ENCODE assay signal across 18 cellular contexts in the genomic region with DNA sequence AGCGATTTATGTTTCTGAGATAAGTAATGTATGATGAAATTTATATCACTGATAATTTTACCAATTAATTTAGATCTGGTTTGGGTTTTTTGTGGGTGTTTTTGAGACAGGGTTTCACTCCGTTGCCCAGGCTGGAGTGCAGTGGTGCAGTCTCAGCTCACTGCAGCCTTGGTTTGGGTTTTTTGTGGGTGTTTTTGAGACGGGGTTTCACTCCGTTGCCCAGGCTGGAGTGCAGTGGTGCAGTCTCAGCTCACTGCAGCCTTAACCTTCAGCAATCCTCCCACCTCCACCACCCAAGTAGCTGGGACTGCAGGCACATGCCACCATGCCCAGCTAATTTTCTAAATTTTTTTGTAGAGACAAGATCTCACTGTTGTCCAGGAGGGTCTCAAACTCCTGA. TPM values are rescaled to one million over a fixed set of nuclear protein-coding genes. Genes with fewer than 3 reads are reported as not detected.
DNase-seq lines count a peak whose midpoint lies in the region; ATAC-seq and TF ChIP-seq lines count a peak whose summit lies in the region.
"Had no signal": no experiment of that assay in that cellular context is flagged by ENCODE, and none has a peak within 500 bp of the region (broad histone marks: within the 10 kb centered on the region; RNA-seq: fewer than 3 reads in every experiment).

No MANE protein-coding gene starts in this region.

- H3K4me3 ChIP-seq in mucosa of descending colon, result no peak overlapping the region
- H3K4me3 ChIP-seq: left ventricle myocardium inferior, sigmoid colon had no signal

- no peak for TF ChIP-seq CTCF in mucosa of descending colon (IDR thresholded peaks at IDR 0.05)

- H3K4me1 ChIP-seq in mucosa of descending colon (ENCODE audit: low read depth), result no peaks in the 10 kb centered on the region
- H3K4me1 ChIP-seq: left ventricle myocardium inferior, sigmoid colon had no signal

- peaks cover 13% of the 10 kb centered on the region for H3K36me3 ChIP-seq in mucosa of descending colon (ENCODE audit: low read depth)

- intact Hi-C loops in mucosa of descending colon (cut with DNase I, micrococcal nuclease), result no loop called here

- no peaks in the 10 kb centered on the region for H3K9me3 ChIP-seq in mucosa of descending colon
- H3K9me3 ChIP-seq: left ventricle myocardium inferior, sigmoid colon had no signal

- no peak for DNase-seq in stimulated activated naive CD8-positive, alpha-beta T cell treated with anti-CD3 and anti-CD28 coated beads, Interleukin-15, Interleukin-2, amounts not matched to agents 100 U/mL and 50 U/mL, for 24 hours
- DNase-seq in mucosa of descending colon (no peak), T-helper 1 cell (no peak), NCI-H2196 treated with DMSO at 0.1 percent for 48 hours (lab: John Stamatoyannopoulos, UW; ENCODE audit: unreplicated experiment) (no peak)
- DNase-seq: activated CD4-positive, alpha-beta T cell treated with anti-CD3 and anti-CD28 coated beads, Interleukin-2, amount 50 U/mL, for 4 hours; activated naive CD8-positive, alpha-beta T cell treated with anti-CD3 and anti-CD28 coated beads, Interleukin-2, amount 10 ng/mL, durations not matched to agents 7 days and 5 days; activated T-cell treated with anti-CD3 and anti-CD28 coated beads, Interleukin-2, amount 50 U/mL, for 24 hours; CD4-positive, CD25-positive, alpha-beta regulatory T cell; dermis blood vessel endothelial cell; IMR-90; left ventricle myocardium inferior; NCI-H748 treated with DMSO at 0.1 percent for 48 hours; sigmoid colon; stimulated activated CD4-positive, alpha-beta T cell treated with anti-CD3 and anti-CD28 coated beads, Interleukin-2, amount 100 ng/mL, for 24 hours had no signal

- ATAC-seq in GM18511 (IDR thresholded peaks at IDR 0.05; ENCODE audit: unreplicated experiment) (peak; percentile 88), GM19467 (IDR thresholded peaks at IDR 0.05; ENCODE audit: unreplicated experiment) (peak; percentile 70), HG02759 (IDR thresholded peaks at IDR 0.05; ENCODE audit: unreplicated experiment) (peak; percentile 94), HG03439 (IDR thresholded peaks at IDR 0.05; ENCODE audit: unreplicated experiment) (peak; percentile 68), mucosa of descending colon (no peak)
- ATAC-seq in stimulated activated naive CD8-positive, alpha-beta T cell treated with anti-CD3 and anti-CD28 coated beads, Interleukin-15, Interleukin-2, amounts not matched to agents 100 U/mL and 50 U/mL, for 24 hours, result no peak

RNA-seq across cellular contexts. Expression of gene MRS2, which starts 13.0 kb away (rescaled TPM):
- 10 to 100 TPM; 25.4 to 32.1 (median 28.9) TPM for total RNA-seq in mucosa of descending colon

RNA-seq across cellular contexts. Expression of gene DCDC2, which starts 57.9 kb away (rescaled TPM):
- total RNA-seq in mucosa of descending colon, result 1 to 10 TPM in 2 of 3 donors, under 1 TPM in 1; 0.44 to 3.2 (median 2.6) TPM
- total RNA-seq: CD4-positive, CD25-positive, alpha-beta regulatory T cell; IMR-90; left ventricle myocardium inferior had no signal

Comparison
In these comparisons a context has a peak if more than half of its experiments do, and no peak if none do; other contexts are left out.
1. ATAC-seq: peak in GM18511 (single experiment), GM19467 (single experiment), HG02759 (single experiment) and HG03439 (single experiment); none in stimulated activated naive CD8-positive, alpha-beta T cell treated with anti-CD3 and anti-CD28 coated beads, Interleukin-15, Interleukin-2, amounts not matched to agents 100 U/mL and 50 U/mL, for 24 hours (single experiment) and mucosa of descending colon (single experiment).